Comparison of ENCODE assay signal across 9 cellular contexts in genomic region chr14:61470954-61471279, GRCh38.
DNase-seq lines count a peak whose midpoint lies in the region; ATAC-seq, FAIRE-seq and TF ChIP-seq lines count a peak whose summit lies in the region.
"Had no signal": no experiment of that assay in that cellular context is flagged by ENCODE, and none has a peak within 500 bp of the region (broad histone marks: within the 10 kb centered on the region; RNA-seq: fewer than 3 reads in every experiment).

No MANE protein-coding gene starts in this region.

- no peaks in the 10 kb centered on the region for H3K27me3 Mint-ChIP-seq in naive thymus-derived CD4-positive, alpha-beta T cell

- intact Hi-C loops in heart left ventricle (cut with DNase I) (loop anchor here in 8 of 10 donors (2.0 to 10.0 kb wide), 7 partner anchors 64 to 294 kb away; partner anchors contain the start of genes HIF1A (in 3 of the 8) and SNAPC1 (in 1 of the 8)), Right ventricle myocardium inferior (cut with DNase I) (loop anchor here (5.0 kb wide), 1 partner anchor 291 kb away; the partner anchor contains the start of gene SNAPC1), mammary epithelial cell (cut with micrococcal nuclease) (no loop called here)
- intact Hi-C loops in naive thymus-derived CD4-positive, alpha-beta T cell (cut with micrococcal nuclease): loop anchor here in 1 of 2 donors (1.0 to 2.0 kb wide), 2 partner anchors 10 to 14 kb away; no protein-coding TSS in a partner anchor

- no peak overlapping the region for H2AFZ ChIP-seq in mammary epithelial cell (ENCODE audit: low read depth, low read length)

- TF ChIP-seq CTCF in heart left ventricle (IDR thresholded peaks at IDR 0.05) (no peak), mammary epithelial cell (conservative IDR thresholded peaks at IDR 0.05 in 1 of 2, IDR thresholded peaks at IDR 0.05 in 1 of 2; ENCODE audit: extremely low read depth in 1 of 2, insufficient read depth in 1 of 2, low read depth in 1 of 2, low read length in 2 of 2) (no peak)

- peak in 1 of 4 donors; percentile 6 for ATAC-seq in heart left ventricle
- ATAC-seq in Right ventricle myocardium inferior: no peak
- no peak for ATAC-seq in naive thymus-derived CD4-positive, alpha-beta T cell

- H3K9ac ChIP-seq in mammary epithelial cell (ENCODE audit: insufficient read depth, low read length): no peak overlapping the region

- WGBS in heart left ventricle, 4 donors: 15 to 22% (median 18%) methylated on average over 2 of the region's 2 CpGs
- WGBS in mammary epithelial cell (ENCODE audit: low coverage, missing lambda C conversion rate): 46% methylated on average over 2 of the region's 2 CpGs

- dilution Hi-C loops in mammary epithelial cell (cut with HindIII; ENCODE audit: low sequenced_read_pairs): no loop called here

- H3K9me3 ChIP-seq in heart left ventricle: no peaks in the 10 kb centered on the region
- H3K9me3 ChIP-seq in mammary epithelial cell (replicated peaks; ENCODE audit: insufficient read depth, low read length): no peaks in the 10 kb centered on the region
- no peaks in the 10 kb centered on the region for H3K9me3 ChIP-seq in naive thymus-derived CD4-positive, alpha-beta T cell (ENCODE audit: control insufficient read depth in 2 of 3, low read length in 3 of 3)

- no peaks in the 10 kb centered on the region for H3K36me3 ChIP-seq in heart left ventricle
- no peaks in the 10 kb centered on the region for H3K36me3 ChIP-seq in mammary epithelial cell (ENCODE audit: insufficient read depth, low read length)
- H3K36me3 ChIP-seq in naive thymus-derived CD4-positive, alpha-beta T cell (ENCODE audit: control insufficient read depth in 2 of 3, insufficient read depth in 3 of 3, low read length in 3 of 3): peaks cover 0 to 28% (median 15%) of the 10 kb centered on the region in 3 experiments

- H3K27ac ChIP-seq in heart left ventricle (peak overlapping the region; percentile 74 to 99 (median 86)), mammary epithelial cell (ENCODE audit: insufficient read depth, low read depth, low read length) (peak overlapping the region; percentile 1)
- peak overlapping the region; percentile 98 for H3K27ac ChIP-seq in naive thymus-derived CD4-positive, alpha-beta T cell (ENCODE audit: low read depth, low read length)

- H3K4me2 ChIP-seq in mammary epithelial cell (ENCODE audit: insufficient read depth, low read depth, low read length): no peak overlapping the region

- H3K79me2 ChIP-seq in mammary epithelial cell (ENCODE audit: insufficient read depth, low read length): no peaks in the 10 kb centered on the region

- BruUV-seq in mammary epithelial cell (replicated peaks; lab: Mats Ljungman, UMichigan): no TSS peak

- POLR2A ChIA-PET in naive thymus-derived CD4-positive, alpha-beta T cell (lab: Charles Lee): interaction anchor here (0.6 to 3.2 kb wide), 7 partner anchors 13 to 249 kb away, joined by 3 to 13 read pairs (median 4); partner anchors contain the start of gene TMEM30B

- CTCF ChIA-PET in mammary epithelial cell (lab: Charles Lee; ENCODE audit: low non-redundant PET): interaction anchor here (0.5 to 0.7 kb wide), 3 partner anchors 146 to 281 kb away, joined by 3 to 5 read pairs (median 3); no protein-coding TSS in a partner anchor
- CTCF ChIA-PET in naive thymus-derived CD4-positive, alpha-beta T cell (lab: Charles Lee): interaction anchor here (0.6 to 2.8 kb wide), 6 partner anchors 10 to 340 kb away, joined by 3 to 12 read pairs (median 4); no protein-coding TSS in a partner anchor

- H3K27me3 ChIP-seq in heart left ventricle: no peaks in the 10 kb centered on the region
- no peaks in the 10 kb centered on the region for H3K27me3 ChIP-seq in mammary epithelial cell (ENCODE audit: insufficient read depth, low read length)
- H3K27me3 ChIP-seq in naive thymus-derived CD4-positive, alpha-beta T cell (ENCODE audit: control insufficient read depth in 2 of 2, insufficient read depth in 2 of 2, low read length in 2 of 2): no peaks in the 10 kb centered on the region

- no peaks in the 10 kb centered on the region for H4K20me1 ChIP-seq in mammary epithelial cell (ENCODE audit: insufficient read depth, low read length)

- peaks cover 6 to 95% (median 79%) of the 10 kb centered on the region in 12 donors for H3K4me1 ChIP-seq in heart left ventricle
- peaks cover 58% of the 10 kb centered on the region for H3K4me1 ChIP-seq in mammary epithelial cell (ENCODE audit: insufficient read depth, low read length)
- peaks cover 69 to 71% of the 10 kb centered on the region in 2 donors for H3K4me1 ChIP-seq in naive thymus-derived CD4-positive, alpha-beta T cell (ENCODE audit: control insufficient read depth in 2 of 2, insufficient read depth in 2 of 2, low read length in 2 of 2)

- peak; percentile 52 for FAIRE-seq in urothelium cell line (lab: Jason Lieb, UNC)
- FAIRE-seq: D721Med had no signal

- DNase-seq in heart left ventricle: no peak
- no peak for DNase-seq in Right ventricle myocardium inferior (ENCODE audit: missing footprints)
- DNase-seq in mammary epithelial cell: no peak
- DNase-seq in naive thymus-derived CD4-positive, alpha-beta T cell: no peak
- DNase-seq in urothelium cell line (ENCODE audit: low spot score): no peak
- no peak for DNase-seq in DMS 273 treated with DMSO at 0.1 percent for 48 hours (lab: John Stamatoyannopoulos, UW)
- no peak for DNase-seq in NCI-H524 (lab: John Stamatoyannopoulos, UW)
- no peak for DNase-seq in ureter (ENCODE audit: low spot score)

- peaks cover 6 to 30% (median 18%) of the 10 kb centered on the region in 5 donors for H3K36me3 Mint-ChIP-seq in naive thymus-derived CD4-positive, alpha-beta T cell

- H3K9me3 Mint-ChIP-seq in naive thymus-derived CD4-positive, alpha-beta T cell: peaks cover 0 to 5% (median 0%) of the 10 kb centered on the region in 11 donors

- peak overlapping the region; percentile 68 to 94 (median 83) for H3K4me3 Mint-ChIP-seq in naive thymus-derived CD4-positive, alpha-beta T cell

- TF ChIP-seq POLR2A in heart left ventricle (IDR thresholded peaks at IDR 0.05): no peak

- in situ Hi-C loops in mammary epithelial cell (cut with MboI; ENCODE audit: low sequenced_read_pairs in 2 of 2): loop anchor here in 1 of 2 donors (25.0 kb wide), 1 partner anchor 641 kb away; no protein-coding TSS in a partner anchor

- H3K4me1 Mint-ChIP-seq in naive thymus-derived CD4-positive, alpha-beta T cell: peaks cover 67 to 96% (median 93%) of the 10 kb centered on the region in 7 donors

- H3K4me3 ChIP-seq in heart left ventricle: peak overlapping the region in 6 of 12 donors; percentile 3 to 46 (median 32)
- H3K4me3 ChIP-seq in mammary epithelial cell (replicated peaks in 1 of 3; ENCODE audit: insufficient read depth in 1 of 3, low read depth in 2 of 3, low read length in 3 of 3): no peak overlapping the region
- no peak overlapping the region for H3K4me3 ChIP-seq in naive thymus-derived CD4-positive, alpha-beta T cell (ENCODE audit: low read length)

- H3K27ac Mint-ChIP-seq in naive thymus-derived CD4-positive, alpha-beta T cell: peak overlapping the region in 8 of 9 donors; percentile 84 to 100 (median 94)

Comparison
In these comparisons a context has a peak if more than half of its experiments do, and no peak if none do; other contexts are left out.
1. H3K27ac ChIP-seq: peak in every context shown above with its lines; median percentile 98 in naive thymus-derived CD4-positive, alpha-beta T cell; 86 in heart left ventricle; 1 in mammary epithelial cell.